ENCODE assay signal across 8 cellular contexts in the genomic region with DNA sequence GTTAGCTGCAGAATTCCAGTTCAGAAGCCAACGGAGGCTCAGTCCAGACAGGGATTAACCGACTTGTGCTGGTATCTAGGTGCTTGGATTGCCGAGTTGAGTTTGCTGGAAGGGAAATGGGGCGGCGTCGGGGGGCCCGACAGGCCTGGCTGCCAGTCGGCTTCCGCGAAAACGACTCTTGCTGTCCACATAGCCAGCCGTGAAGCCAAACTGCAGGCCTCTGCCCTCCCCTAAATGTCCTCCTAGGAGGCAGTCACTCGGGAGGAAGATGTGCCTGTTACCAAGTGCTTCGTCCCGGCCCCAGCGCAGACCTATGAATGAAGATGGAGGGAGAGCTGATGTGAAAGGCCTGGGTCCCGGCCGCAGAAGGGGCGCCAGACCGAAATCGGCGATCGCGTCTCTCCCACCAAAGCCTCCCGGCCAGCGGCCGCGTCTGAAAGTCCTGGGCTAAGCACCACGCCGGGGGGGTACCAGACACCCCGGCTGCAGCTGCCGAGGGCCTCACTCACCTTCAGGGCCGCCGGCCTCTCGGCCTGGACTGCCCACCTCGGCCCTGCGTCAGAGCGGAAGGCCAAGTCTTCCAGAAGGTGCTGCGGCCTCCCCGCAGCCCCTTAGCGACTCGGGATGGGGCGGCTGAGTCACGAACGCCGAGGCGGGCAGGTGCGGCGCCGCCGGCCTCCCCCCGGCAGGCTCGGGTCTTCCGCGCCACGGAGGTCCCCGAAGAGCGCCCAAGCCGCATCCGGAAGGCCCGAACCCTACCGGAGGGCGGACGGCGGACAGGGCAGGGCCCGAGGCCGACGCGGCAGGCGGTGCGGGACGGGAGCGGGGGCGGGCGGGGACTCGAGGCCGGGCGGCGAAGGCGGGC. TPM values are rescaled to one million over a fixed set of nuclear protein-coding genes. Genes with fewer than 3 reads are reported as not detected.
DNase-seq lines count a peak whose midpoint lies in the region; ATAC-seq and TF ChIP-seq lines count a peak whose summit lies in the region.

No MANE protein-coding gene starts in this region.

- TF ChIP-seq POLR2A in GM19193 (IDR thresholded peaks at IDR 0.05; ENCODE audit: extremely low read depth, insufficient read depth, insufficient read length) (peak; percentile 55), esophagus muscularis mucosa (IDR thresholded peaks at IDR 0.05; ENCODE audit: low read depth) (no peak)

- 0% methylated on average over 4 of the region's 80 CpGs for WGBS in esophagus muscularis mucosa
- WGBS in aorta, 2 donors: 1% methylated on average over 56 to 80 of the region's 80 CpGs

- no peaks in the 10 kb centered on the region for H3F3A ChIP-seq in neural cell (ENCODE audit: insufficient read depth, low read length, poor library complexity, severe bottlenecking)

- H3K36me3 ChIP-seq in esophagus muscularis mucosa (peaks cover 8 to 49% (median 36%) of the 10 kb centered on the region in 4 donors), neural cell (ENCODE audit: insufficient read depth, low read length) (no peaks in the 10 kb centered on the region), aorta (ENCODE audit: control insufficient read depth in 1 of 2, insufficient read depth in 2 of 2, low read length in 1 of 2) (peaks cover 0 to 8% of the 10 kb centered on the region in 2 donors)

- H4K20me1 ChIP-seq in neural cell (ENCODE audit: insufficient read depth): no peaks in the 10 kb centered on the region

- no peaks in the 10 kb centered on the region for H3K9me3 ChIP-seq in esophagus muscularis mucosa
- H3K9me3 ChIP-seq in neural cell (ENCODE audit: low read length): no peaks in the 10 kb centered on the region
- no peaks in the 10 kb centered on the region for H3K9me3 ChIP-seq in aorta (ENCODE audit: control insufficient read depth, low read length)

- TF ChIP-seq CTCF in AG09309 (IDR thresholded peaks at IDR 0.05; ENCODE audit: control insufficient read depth, insufficient read depth, low read depth, low read length, missing control alignments): no peak
- TF ChIP-seq CTCF in esophagus muscularis mucosa (IDR thresholded peaks at IDR 0.05): no peak
- no peak for TF ChIP-seq CTCF in neural cell (IDR thresholded peaks at IDR 0.05; ENCODE audit: poor library complexity, severe bottlenecking)

- H3K4me3 ChIP-seq in AG09309 (ENCODE audit: control insufficient read depth, low read depth, low read length) (peak overlapping the region; percentile 90), esophagus muscularis mucosa (peak overlapping the region; percentile 68 to 85 (median 76)), neural cell (ENCODE audit: low read length) (peak overlapping the region; percentile 92), aorta (ENCODE audit: low read length in 2 of 2) (peak overlapping the region; percentile 56)
- peak overlapping the region; percentile 69 for H3K4me3 ChIP-seq in Jurkat, Clone E6-1 (ENCODE audit: low read length)

- H3K9ac ChIP-seq in neural cell (ENCODE audit: low read length): peak overlapping the region; percentile 71

- H3K27ac ChIP-seq in esophagus muscularis mucosa (replicated peaks in 1 of 4) (peak overlapping the region; percentile 96 to 99 (median 98)), neural cell (ENCODE audit: low read length) (peak overlapping the region; percentile 48), aorta (ENCODE audit: low read depth in 1 of 2, low read length in 2 of 2) (peak overlapping the region; percentile 70 to 71)

- H3K79me2 ChIP-seq in neural cell (replicated peaks; ENCODE audit: insufficient read depth, low read length): peaks cover 23% of the 10 kb centered on the region

- TF ChIP-seq EP300 in esophagus muscularis mucosa (IDR thresholded peaks at IDR 0.05): no peak
- TF ChIP-seq EP300 in neural cell (conservative IDR thresholded peaks at IDR 0.05; ENCODE audit: poor library complexity, severe bottlenecking): no peak

- no peak overlapping the region for H2AFZ ChIP-seq in neural cell (ENCODE audit: low read depth, low read length)

- intact Hi-C loops in esophagus muscularis mucosa (cut with DNase I): no loop called here
- intact Hi-C loops in aorta (cut with DNase I): loop anchor here in 1 of 2 donors (1.0 to 5.0 kb wide), 2 partner anchors 37 to 103 kb away; a partner anchor contains a TSS

- peak; percentile 47 for ATAC-seq in aorta (ENCODE audit: low FRiP score)

- H3K9me2 ChIP-seq in neural cell (ENCODE audit: insufficient read depth, low read length): no peaks in the 10 kb centered on the region

- no peak for DNase-seq in AG09309 (ENCODE audit: low read depth)
- DNase-seq in Jurkat, Clone E6-1 (ENCODE audit: low read depth, low spot score): no peak
- peak; percentile 35 for DNase-seq in activated T-cell treated with anti-CD3 and anti-CD28 coated beads for 24 hours (ENCODE audit: low read depth)
- no peak for DNase-seq in esophagus muscularis mucosa (ENCODE audit: extremely low spot score)
- peak; percentile 59 to 86 for DNase-seq in aorta
- DNase-seq in islet precursor cell: no peak

- TF ChIP-seq RAD21 in neural cell (conservative IDR thresholded peaks at IDR 0.05): no peak

- peak overlapping the region; percentile 77 for H3K4me2 ChIP-seq in neural cell (ENCODE audit: low read length)

- H3K27me3 ChIP-seq in esophagus muscularis mucosa (no peaks in the 10 kb centered on the region), neural cell (ENCODE audit: insufficient read depth, low read depth, low read length) (no peaks in the 10 kb centered on the region), aorta (ENCODE audit: control insufficient read depth in 1 of 2, insufficient read depth in 2 of 2, low read length in 1 of 2) (no peaks in the 10 kb centered on the region)

- H3K4me1 ChIP-seq in esophagus muscularis mucosa (peaks cover 18 to 38% (median 28%) of the 10 kb centered on the region in 4 donors), aorta (ENCODE audit: control insufficient read depth in 1 of 2, insufficient read depth in 2 of 2, low read length in 2 of 2) (no peaks in the 10 kb centered on the region)

TF ChIP-seq in neural cell, 6 proteins besides CTCF, POLR2A, EP300 and RAD21:
- peak; percentile 27 for TF ChIP-seq SMC3 (conservative IDR thresholded peaks at IDR 0.05; ENCODE audit: poor library complexity)
- TF ChIP-seq, protein P1, sequence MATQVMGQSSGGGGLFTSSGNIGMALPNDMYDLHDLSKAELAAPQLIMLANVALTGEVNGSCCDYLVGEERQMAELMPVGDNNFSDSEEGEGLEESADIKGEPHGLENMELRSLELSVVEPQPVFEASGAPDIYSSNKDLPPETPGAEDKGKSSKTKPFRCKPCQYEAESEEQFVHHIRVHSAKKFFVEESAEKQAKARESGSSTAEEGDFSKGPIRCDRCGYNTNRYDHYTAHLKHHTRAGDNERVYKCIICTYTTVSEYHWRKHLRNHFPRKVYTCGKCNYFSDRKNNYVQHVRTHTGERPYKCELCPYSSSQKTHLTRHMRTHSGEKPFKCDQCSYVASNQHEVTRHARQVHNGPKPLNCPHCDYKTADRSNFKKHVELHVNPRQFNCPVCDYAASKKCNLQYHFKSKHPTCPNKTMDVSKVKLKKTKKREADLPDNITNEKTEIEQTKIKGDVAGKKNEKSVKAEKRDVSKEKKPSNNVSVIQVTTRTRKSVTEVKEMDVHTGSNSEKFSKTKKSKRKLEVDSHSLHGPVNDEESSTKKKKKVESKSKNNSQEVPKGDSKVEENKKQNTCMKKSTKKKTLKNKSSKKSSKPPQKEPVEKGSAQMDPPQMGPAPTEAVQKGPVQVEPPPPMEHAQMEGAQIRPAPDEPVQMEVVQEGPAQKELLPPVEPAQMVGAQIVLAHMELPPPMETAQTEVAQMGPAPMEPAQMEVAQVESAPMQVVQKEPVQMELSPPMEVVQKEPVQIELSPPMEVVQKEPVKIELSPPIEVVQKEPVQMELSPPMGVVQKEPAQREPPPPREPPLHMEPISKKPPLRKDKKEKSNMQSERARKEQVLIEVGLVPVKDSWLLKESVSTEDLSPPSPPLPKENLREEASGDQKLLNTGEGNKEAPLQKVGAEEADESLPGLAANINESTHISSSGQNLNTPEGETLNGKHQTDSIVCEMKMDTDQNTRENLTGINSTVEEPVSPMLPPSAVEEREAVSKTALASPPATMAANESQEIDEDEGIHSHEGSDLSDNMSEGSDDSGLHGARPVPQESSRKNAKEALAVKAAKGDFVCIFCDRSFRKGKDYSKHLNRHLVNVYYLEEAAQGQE (IDR thresholded peaks at IDR 0.05; ENCODE audit: borderline replicate concordance): no peak

RNA-seq across cellular contexts. Expression of a gene that starts 7.5 kb away (rescaled TPM):
- polyA plus RNA-seq in Jurkat, Clone E6-1 (2012; ENCODE audit: insufficient read depth, insufficient read length): 43.7 TPM
- total RNA-seq in esophagus muscularis mucosa: 10 to 100 TPM; 14.2 to 28.7 (median 19.9) TPM
- polyA plus RNA-seq in neural cell: 9.8 and 27.0 TPM in 2 replicates
- polyA minus RNA-seq in neural cell: 10.5 and 14.6 TPM in 2 replicates
- total RNA-seq in aorta: 10 to 100 TPM; 23.6 to 41.8 TPM
- polyA plus RNA-seq in aorta: 10 to 100 TPM in 1 of 2 donors, 1 to 10 TPM in 1; 7.3 to 20.2 TPM

RNA-seq across cellular contexts. Expression of a gene that starts 9.5 kb away (rescaled TPM):
- 106 TPM for polyA plus RNA-seq in Jurkat, Clone E6-1 (2012; ENCODE audit: insufficient read depth, insufficient read length)
- 1 to 10 TPM; 3.1 to 7.8 (median 6.1) TPM for total RNA-seq in esophagus muscularis mucosa
- polyA plus RNA-seq in neural cell: 12.7 and 15.9 TPM in 2 replicates
- polyA minus RNA-seq in neural cell: 4.6 and 9.5 TPM in 2 replicates
- total RNA-seq in aorta: 1 to 10 TPM; 6.9 to 8.1 TPM
- polyA plus RNA-seq in aorta: 1 to 10 TPM; 4.4 to 9.2 TPM

RNA-seq across cellular contexts. Expression of a gene that starts 13.0 kb away (rescaled TPM):
- polyA plus RNA-seq in Jurkat, Clone E6-1 (2012; ENCODE audit: insufficient read depth, insufficient read length): 17.4 TPM
- total RNA-seq in esophagus muscularis mucosa (10 to 100 TPM in 2 of 4 donors, 1 to 10 TPM in 2; 7.5 to 15.2 (median 9.4) TPM), aorta (10 to 100 TPM in 1 of 2 donors, 1 to 10 TPM in 1; 9.5 to 10.1 TPM)
- polyA plus RNA-seq in neural cell (13.6 and 21.6 TPM in 2 replicates), aorta (10 to 100 TPM in 1 of 2 donors, 1 to 10 TPM in 1; 6.6 to 10.3 TPM)
- polyA minus RNA-seq in neural cell: 11.5 and 13.1 TPM in 2 replicates

RNA-seq across cellular contexts. Expression of a gene that starts 26.6 kb away (rescaled TPM):
- polyA plus RNA-seq in Jurkat, Clone E6-1 (2012; ENCODE audit: insufficient read depth, insufficient read length): 38.9 TPM
- total RNA-seq in esophagus muscularis mucosa (10 to 100 TPM; 27.4 to 40.2 (median 32.4) TPM), aorta (10 to 100 TPM; 24.9 to 28.0 TPM)
- polyA plus RNA-seq in neural cell (24.1 and 24.8 TPM in 2 replicates), aorta (10 to 100 TPM; 21.8 to 60.5 TPM)
- polyA minus RNA-seq in neural cell: 33.7 and 41.9 TPM in 2 replicates

RNA-seq across cellular contexts. Expression of a gene that starts 27.2 kb away (rescaled TPM):
- 28.8 TPM for polyA plus RNA-seq in Jurkat, Clone E6-1 (2012; ENCODE audit: insufficient read depth, insufficient read length)
- total RNA-seq in esophagus muscularis mucosa (10 to 100 TPM; 22.8 to 30.8 (median 26.4) TPM), aorta (10 to 100 TPM; 14.3 to 32.4 TPM)
- polyA plus RNA-seq in neural cell (50.0 and 58.8 TPM in 2 replicates), aorta (10 to 100 TPM; 12.1 to 23.1 TPM)
- 41.7 and 42.1 TPM in 2 replicates for polyA minus RNA-seq in neural cell

Comparison
In these comparisons a context has a peak if more than half of its experiments do, and no peak if none do; other contexts are left out.
1. DNase-seq: peak in activated T-cell treated with anti-CD3 and anti-CD28 coated beads for 24 hours (single experiment) and aorta (2 of 2); none in AG09309 (single experiment), Jurkat, Clone E6-1 (single experiment), esophagus muscularis mucosa (single experiment) and islet precursor cell (single experiment).
2. Peak in every context shown above with its lines, with median percentiles within 50 percentile points of each other: H3K4me3 ChIP-seq and H3K27ac ChIP-seq.